In the genomic region with DNA sequence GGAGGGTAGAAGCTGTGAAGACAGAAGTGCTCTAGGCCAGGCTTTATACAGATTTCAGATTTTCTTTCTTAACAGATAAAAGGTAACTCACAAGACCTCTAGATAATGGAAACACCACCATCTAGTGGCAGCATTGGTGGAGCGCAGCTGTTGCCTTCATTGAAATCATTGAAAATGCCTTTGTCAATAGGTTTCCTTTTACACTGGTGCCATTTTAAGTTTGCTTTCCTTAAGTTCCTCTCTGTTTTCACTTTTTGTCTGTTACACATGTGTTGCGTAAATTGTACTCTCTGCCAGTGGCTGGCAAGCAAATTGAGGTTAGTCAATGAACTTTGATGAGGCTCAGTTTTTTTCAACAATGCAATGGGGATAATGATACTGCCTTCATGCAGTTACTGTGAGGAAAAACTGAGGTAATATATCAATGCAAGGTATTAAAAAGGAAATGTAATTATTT, we compare ENCODE assay signal across 8 cellular contexts. TPM values are rescaled to one million over a fixed set of nuclear protein-coding genes. Genes with fewer than 3 reads are reported as not detected.
DNase-seq lines count a peak whose midpoint lies in the region; ATAC-seq, FAIRE-seq and TF ChIP-seq lines count a peak whose summit lies in the region.

No MANE protein-coding gene starts in this region.

- H3K36me3 ChIP-seq in HepG2 (replicated peaks in 1 of 2; ENCODE audit: control insufficient read depth in 1 of 2, insufficient read depth in 2 of 2, low read length in 2 of 2): no peaks in the 10 kb centered on the region

- no peak overlapping the region for H3K27ac ChIP-seq in HepG2 (ENCODE audit: extremely low read length, insufficient read depth, low read length)

- H3K9me3 ChIP-seq in HepG2 (ENCODE audit: low read length): peaks cover 5% of the 10 kb centered on the region; the same call in 1 of the 2 replicates

- H3K4me1 ChIP-seq in HepG2 (ENCODE audit: insufficient read depth, low read length): no peaks in the 10 kb centered on the region

- in situ Hi-C loops in HepG2 (cut with HindIII; ENCODE audit: extremely low pct_ligation_motif_present, low pct_unique_long_range_greater_than_20kb): no loop called here

- DNase-seq in GM03348 (ENCODE audit: low spot score): peak; percentile 41
- DNase-seq in NCI-H524 treated with DMSO at 0.1 percent for 48 hours (lab: John Stamatoyannopoulos, UW): peak; percentile 29
- DNase-seq in activated CD4-positive, alpha-beta T cell treated with anti-CD3 and anti-CD28 coated beads for 24 hours (ENCODE audit: low read depth in 2 of 2): peak; percentile 57 to 64
- DNase-seq in choroid plexus epithelial cell (ENCODE audit: low read depth): peak; percentile 87
- DNase-seq in HepG2 (ENCODE audit: low spot score): peak; percentile 66
- peak; percentile 22 to 58 (median 51) for DNase-seq in stimulated activated CD4-positive, alpha-beta T cell treated with anti-CD3 and anti-CD28 coated beads, TNF-alpha, amount 100 ng/mL, for 1 hour (ENCODE audit: low read depth in 3 of 3, low spot score in 1 of 3)

- ATAC-seq in HG03280 (IDR thresholded peaks at IDR 0.05; ENCODE audit: unreplicated experiment) (peak; percentile 68), HepG2 (peak; percentile 64), GM18909 (IDR thresholded peaks at IDR 0.05; ENCODE audit: poor library complexity, unreplicated experiment) (no peak)

- peak; percentile 69 for TF ChIP-seq RAD21 in HepG2 (CRISPR knock-in tag; IDR thresholded peaks at IDR 0.05)

- TF ChIP-seq EP300 in HepG2 (IDR thresholded peaks at IDR 0.05; ENCODE audit: low read depth in 2 of 2, low read length in 2 of 2) (no peak), HepG2 (CRISPR knock-in tag; IDR thresholded peaks at IDR 0.05; ENCODE audit: borderline replicate concordance) (no peak)

- H3K27me3 ChIP-seq in HepG2 (ENCODE audit: control insufficient read depth in 1 of 2, insufficient read depth in 2 of 2, low read length in 2 of 2): no peaks in the 10 kb centered on the region

- intact Hi-C loops in HepG2 (cut with micrococcal nuclease; ENCODE audit: unreplicated experiment): loop anchor here (1.0 to 5.0 kb wide), 4 partner anchors 68 to 852 kb away; no protein-coding TSS in a partner anchor

- no peak for TF ChIP-seq POLR2A in HepG2 (IDR thresholded peaks at IDR 0.05; ENCODE audit: insufficient read depth in 1 of 2, low read depth in 2 of 2, low read length in 2 of 2)

- peak; percentile 90 for FAIRE-seq in HepG2 (lab: Jason Lieb, UNC)

- 9% methylated on average over 2 of the region's 2 CpGs for WGBS in HepG2 (ENCODE audit: low lambda C conversion rate)

- no peaks in the 10 kb centered on the region for H4K20me1 ChIP-seq in HepG2 (ENCODE audit: insufficient read depth, low read length)

- no peak overlapping the region for H2AFZ ChIP-seq in HepG2 (ENCODE audit: low read length)

- no peak overlapping the region for H3K4me3 ChIP-seq in choroid plexus epithelial cell (ENCODE audit: low read depth, low read length)
- H3K4me3 ChIP-seq in HepG2 (replicated peaks in 1 of 3; ENCODE audit: insufficient read depth in 1 of 3, low read depth in 2 of 3, low read length in 3 of 3): no peak overlapping the region

- no peaks in the 10 kb centered on the region for H3K79me2 ChIP-seq in HepG2 (ENCODE audit: insufficient read depth, low read length)

- peak; percentile 95 for TF ChIP-seq CTCF in choroid plexus epithelial cell (conservative IDR thresholded peaks at IDR 0.05; ENCODE audit: low read depth, low read length)
- TF ChIP-seq CTCF in HepG2 (CRISPR knock-in tag; IDR thresholded peaks at IDR 0.05): peak; percentile 88

- H3K4me2 ChIP-seq in HepG2 (ENCODE audit: low read depth, low read length): no peak overlapping the region

- POLR2A ChIA-PET in HepG2 (lab: Yijun Ruan, JAX): no interaction called here

- CTCF ChIA-PET in HepG2 (lab: Yijun Ruan, JAX; ENCODE audit: low intra/inter-chr PET ratio, low total read pairs): interaction anchor here (1.0 to 3.3 kb wide), 4 partner anchors 68 to 852 kb away, joined by 3 to 22 read pairs (median 6); no protein-coding TSS in a partner anchor

- BruUV-seq in HepG2 (replicated peaks; lab: Mats Ljungman, UMichigan): no TSS peak

- H3K9ac ChIP-seq in HepG2 (ENCODE audit: insufficient read depth, low read depth, low read length): no peak overlapping the region

TF ChIP-seq in HepG2, 621 proteins besides CTCF, POLR2A, EP300 and RAD21 (continues in another document):
- no peak for TF ChIP-seq ZNF781 (CRISPR knock-in tag; IDR thresholded peaks at IDR 0.05; ENCODE audit: borderline replicate concordance, not compliant biosample characterization)
- no peak for TF ChIP-seq KDM1A (CRISPR knock-in tag; IDR thresholded peaks at IDR 0.05)
- TF ChIP-seq SMC3 (IDR thresholded peaks at IDR 0.05; ENCODE audit: low read length): peak; percentile 86
- TF ChIP-seq CEBPZ (IDR thresholded peaks at IDR 0.05; ENCODE audit: low read length): no peak
- 0 out of 2 replicates have a peak, but pooled peaks have one; percentile 24 for TF ChIP-seq FOXA3 (CRISPR knock-in tag; IDR thresholded peaks at IDR 0.05)

RNA-seq across cellular contexts. Expression of gene ALDH1L2, which starts 31.1 kb away (rescaled TPM):
- total RNA-seq in HepG2 (2016; rRNA removed; fragmentation: Illumina TruSeq; extraction: Trizol): 0.40 and 0.87 TPM in 2 replicates
- total RNA-seq in HepG2 (2016; cell fraction: cytosol; rRNA removed; fragmentation: Illumina TruSeq; extraction: Trizol; ENCODE audit: low read depth): under 0.01 and 0.09 TPM in 2 replicates
- total RNA-seq in HepG2 (2016; cell fraction: insoluble cytoplasmic fraction; rRNA removed; fragmentation: Illumina TruSeq; extraction: Trizol): 0.59 and 0.87 TPM in 2 replicates
- 0.17 and 0.25 TPM in 2 replicates for total RNA-seq in HepG2 (2016; cell fraction: membrane; rRNA removed; fragmentation: Illumina TruSeq; extraction: Trizol)
- total RNA-seq in HepG2 (2016; cell fraction: nucleus; rRNA removed; fragmentation: Illumina TruSeq; extraction: Trizol): 0.75 and 1.5 TPM in 2 replicates
- 4.0 and 4.6 TPM in 2 replicates for polyA plus RNA-seq in HepG2 (2011; rRNA removed)
- 2.2 and 3.0 TPM in 2 replicates for polyA plus RNA-seq in HepG2 (2011; cell fraction: cytosol; rRNA removed)
- polyA plus RNA-seq in HepG2 (2011; cell fraction: nucleus; rRNA removed): 3.5 and 4.1 TPM in 2 replicates
- polyA plus RNA-seq in HepG2 (2012): 1.9 and 3.4 TPM in 2 replicates
- 0.02 and 0.03 TPM in 2 replicates for polyA plus RNA-seq in HepG2 (2016; cell fraction: cytosol; fragmentation: Illumina TruSeq; extraction: Trizol; ENCODE audit: low read depth)
- polyA plus RNA-seq in HepG2 (2016; cell fraction: insoluble cytoplasmic fraction; fragmentation: Illumina TruSeq; extraction: Trizol; ENCODE audit: low read depth): 0.71 and 0.83 TPM in 2 replicates
- polyA plus RNA-seq in HepG2 (2016; cell fraction: membrane; fragmentation: Illumina TruSeq; extraction: Trizol; ENCODE audit: low read depth): 0.06 and 0.12 TPM in 2 replicates
- 0.62 and 1.1 TPM in 2 replicates for polyA plus RNA-seq in HepG2 (2016; cell fraction: nucleus; fragmentation: Illumina TruSeq; extraction: Trizol; ENCODE audit: insufficient read depth, low read depth)
- 0.49 and 4.9 TPM in 2 replicates for polyA minus RNA-seq in HepG2 (2011; rRNA and poly(A)+ RNA removed; ENCODE audit: low replicate concordance)
- polyA minus RNA-seq in HepG2 (2011; cell fraction: cytosol; rRNA and poly(A)+ RNA removed): 3.2 and 3.6 TPM in 2 replicates
- polyA minus RNA-seq in HepG2 (2011; cell fraction: nucleus; rRNA and poly(A)+ RNA removed): 10.1 and 11.7 TPM in 2 replicates

RNA-seq across cellular contexts. Expression of gene WASHC4, which starts 54.4 kb away (rescaled TPM):
- 36.3 and 39.6 TPM in 2 replicates for total RNA-seq in HepG2 (2016; rRNA removed; fragmentation: Illumina TruSeq; extraction: Trizol)
- total RNA-seq in HepG2 (2016; cell fraction: cytosol; rRNA removed; fragmentation: Illumina TruSeq; extraction: Trizol; ENCODE audit: low read depth): 3.6 and 4.7 TPM in 2 replicates
- 31.6 and 46.3 TPM in 2 replicates for total RNA-seq in HepG2 (2016; cell fraction: insoluble cytoplasmic fraction; rRNA removed; fragmentation: Illumina TruSeq; extraction: Trizol)
- 5.3 and 8.6 TPM in 2 replicates for total RNA-seq in HepG2 (2016; cell fraction: membrane; rRNA removed; fragmentation: Illumina TruSeq; extraction: Trizol)
- 56.1 and 56.8 TPM in 2 replicates for total RNA-seq in HepG2 (2016; cell fraction: nucleus; rRNA removed; fragmentation: Illumina TruSeq; extraction: Trizol)
- polyA plus RNA-seq in HepG2 (2011; rRNA removed): 15.5 and 21.0 TPM in 2 replicates
- 4.6 and 8.1 TPM in 2 replicates for polyA plus RNA-seq in HepG2 (2011; cell fraction: cytosol; rRNA removed)
- polyA plus RNA-seq in HepG2 (2011; cell fraction: nucleus; rRNA removed): 16.8 and 21.2 TPM in 2 replicates
- polyA plus RNA-seq in HepG2 (2012): 15.3 and 18.4 TPM in 2 replicates
- 0.57 and 0.61 TPM in 2 replicates for polyA plus RNA-seq in HepG2 (2016; cell fraction: cytosol; fragmentation: Illumina TruSeq; extraction: Trizol; ENCODE audit: low read depth)
- polyA plus RNA-seq in HepG2 (2016; cell fraction: insoluble cytoplasmic fraction; fragmentation: Illumina TruSeq; extraction: Trizol; ENCODE audit: low read depth): 19.5 and 20.6 TPM in 2 replicates
- polyA plus RNA-seq in HepG2 (2016; cell fraction: membrane; fragmentation: Illumina TruSeq; extraction: Trizol; ENCODE audit: low read depth): 1.7 and 1.9 TPM in 2 replicates
- 36.1 and 44.2 TPM in 2 replicates for polyA plus RNA-seq in HepG2 (2016; cell fraction: nucleus; fragmentation: Illumina TruSeq; extraction: Trizol; ENCODE audit: insufficient read depth, low read depth)
- polyA minus RNA-seq in HepG2 (2011; rRNA and poly(A)+ RNA removed; ENCODE audit: low replicate concordance): 22.5 and 23.7 TPM in 2 replicates
- polyA minus RNA-seq in HepG2 (2011; cell fraction: cytosol; rRNA and poly(A)+ RNA removed): 24.8 and 25.8 TPM in 2 replicates
- polyA minus RNA-seq in HepG2 (2011; cell fraction: nucleus; rRNA and poly(A)+ RNA removed): 132 and 134 TPM in 2 replicates

Comparison
In these comparisons a context has a peak if more than half of its experiments do, and no peak if none do; other contexts are left out.
1. DNase-seq: peak in every context shown above with its lines; median percentile 87 in choroid plexus epithelial cell; 66 in HepG2; 60 in activated CD4-positive, alpha-beta T cell treated with anti-CD3 and anti-CD28 coated beads for 24 hours; 51 in stimulated activated CD4-positive, alpha-beta T cell treated with anti-CD3 and anti-CD28 coated beads, TNF-alpha, amount 100 ng/mL, for 1 hour; 41 in GM03348; 29 in NCI-H524 treated with DMSO at 0.1 percent for 48 hours.